Comparison of ENCODE assay signal across 15 cellular contexts in the genomic region with DNA sequence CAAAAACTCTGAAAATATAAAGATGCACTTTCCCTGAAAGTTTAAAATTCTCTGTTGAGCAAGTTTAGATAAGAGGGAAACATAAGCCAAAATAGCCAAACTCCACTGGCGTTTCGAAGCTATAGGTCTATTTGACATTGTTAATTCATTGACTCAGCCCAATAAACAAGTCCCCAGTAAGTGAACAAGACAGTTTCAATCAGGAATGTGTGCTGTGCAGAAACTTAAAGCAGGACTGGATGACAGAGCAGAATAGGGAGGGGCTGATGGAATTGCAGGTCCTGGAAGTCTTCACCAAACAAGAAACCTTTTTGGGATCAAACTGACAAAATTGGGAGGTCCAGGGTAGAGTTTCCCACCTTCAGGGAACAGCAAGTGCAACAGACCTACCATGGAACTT. TPM values are rescaled to one million over a fixed set of nuclear protein-coding genes. Genes with fewer than 3 reads are reported as not detected.
DNase-seq lines count a peak whose midpoint lies in the region; ATAC-seq and TF ChIP-seq lines count a peak whose summit lies in the region.
"Had no signal": no experiment of that assay in that cellular context is flagged by ENCODE, and none has a peak within 500 bp of the region (broad histone marks: within the 10 kb centered on the region; RNA-seq: fewer than 3 reads in every experiment).

No MANE protein-coding gene starts in this region.

- H3K9ac ChIP-seq in PC-3 (ENCODE audit: low read length) (no peak overlapping the region), neural progenitor cell (no peak overlapping the region)

- no peaks in the 10 kb centered on the region for H3K27me3 Mint-ChIP-seq in neural progenitor cell (ENCODE audit: insufficient read depth, low read depth)

- POLR2A ChIA-PET in PC-3 (lab: Charles Lee; ENCODE audit: unreplicated experiment) = no interaction called here

- no peak for TF ChIP-seq CTCF in PC-3 (conservative IDR thresholded peaks at IDR 0.05; ENCODE audit: low read depth, low read length)
- TF ChIP-seq CTCF in neural progenitor cell (IDR thresholded peaks at IDR 0.05) = no peak

- CTCF ChIA-PET in PC-3 (lab: Charles Lee) = no interaction called here

- no peaks in the 10 kb centered on the region for H3K9me3 Mint-ChIP-seq in neural progenitor cell
- H3K9me3 Mint-ChIP-seq: HFFc6 had no signal

- no peak overlapping the region for H3K4me3 Mint-ChIP-seq in neural progenitor cell
- H3K4me3 Mint-ChIP-seq: HFFc6 had no signal

- intact Hi-C loops in PC-3 (cut with micrococcal nuclease) = no loop called here

- H3K27ac Mint-ChIP-seq in neural progenitor cell = no peak overlapping the region
- H3K27ac Mint-ChIP-seq: CD4-positive, alpha-beta memory T cell; HFFc6 had no signal

- no peak overlapping the region for H3K4me2 ChIP-seq in PC-3 (ENCODE audit: low read length)
- H3K4me2 ChIP-seq in neural progenitor cell = no peak overlapping the region
- H3K4me2 ChIP-seq: A549 had no signal

- H3K9me2 ChIP-seq in PC-3 (replicated peaks; ENCODE audit: low read length) = no peaks in the 10 kb centered on the region

- H3F3A ChIP-seq in PC-3 (ENCODE audit: low read length, unreplicated experiment) (no peaks in the 10 kb centered on the region), neural progenitor cell (ENCODE audit: low read depth) (no peaks in the 10 kb centered on the region)

- no peak overlapping the region for H2AFZ ChIP-seq in PC-3 (ENCODE audit: low read length)
- peak overlapping the region; percentile 54 for H2AFZ ChIP-seq in neural progenitor cell (replicated peaks)

- peak; percentile 58 for DNase-seq in PC-3
- DNase-seq in epithelial cell of prostate (ENCODE audit: low read depth, low spot score) = no peak
- no peak for DNase-seq in neural progenitor cell (ENCODE audit: low spot score)
- DNase-seq in superior temporal gyrus (ENCODE audit: extremely low spot score) = no peak
- no peak for DNase-seq in cerebellar cortex (ENCODE audit: low spot score)
- no peak for DNase-seq in NCI-H748 treated with DMSO at 0.1 percent for 48 hours (lab: John Stamatoyannopoulos, UW)
- DNase-seq: BE2C; CD4-positive, alpha-beta memory T cell; DMS79; HFFc6 had no signal

- peak; percentile 97 for ATAC-seq in PC-3
- ATAC-seq: A549 had no signal

- H3K9me3 ChIP-seq in PC-3 (ENCODE audit: low read length) = no peaks in the 10 kb centered on the region
- no peaks in the 10 kb centered on the region for H3K9me3 ChIP-seq in neural progenitor cell (ENCODE audit: low read depth)
- H3K9me3 ChIP-seq: A549, BE2C, HAP-1 had no signal

- H3K79me2 ChIP-seq in PC-3 (ENCODE audit: low read length) = no peaks in the 10 kb centered on the region
- H3K79me2 ChIP-seq in neural progenitor cell (ENCODE audit: low read depth) = no peaks in the 10 kb centered on the region

- H4K20me1 ChIP-seq in PC-3 (ENCODE audit: low read length) (no peaks in the 10 kb centered on the region), neural progenitor cell (ENCODE audit: low read depth) (no peaks in the 10 kb centered on the region)

- H3K36me3 ChIP-seq in PC-3 (ENCODE audit: low read depth, low read length) (no peaks in the 10 kb centered on the region), neural progenitor cell (no peaks in the 10 kb centered on the region)
- H3K36me3 ChIP-seq: BE2C, HAP-1 had no signal

- no peaks in the 10 kb centered on the region for H3K36me3 Mint-ChIP-seq in neural progenitor cell
- H3K36me3 Mint-ChIP-seq: CD4-positive, alpha-beta memory T cell had no signal

- H3K4me1 ChIP-seq in PC-3 (ENCODE audit: insufficient read depth, low read length) = no peaks in the 10 kb centered on the region
- H3K4me1 ChIP-seq in neural progenitor cell = no peaks in the 10 kb centered on the region
- H3K4me1 ChIP-seq: A549, BE2C, HAP-1 had no signal

- H3K27me3 ChIP-seq in PC-3 (ENCODE audit: low read length) (no peaks in the 10 kb centered on the region), neural progenitor cell (no peaks in the 10 kb centered on the region)
- H3K27me3 ChIP-seq: BE2C had no signal

- BruUV-seq in PC-3 (replicated peaks; lab: Mats Ljungman, UMichigan) = no TSS peak

- H3K4me1 Mint-ChIP-seq in neural progenitor cell = no peaks in the 10 kb centered on the region
- H3K4me1 Mint-ChIP-seq: CD4-positive, alpha-beta memory T cell had no signal

- H3K27ac ChIP-seq in PC-3 (ENCODE audit: low read length) (no peak overlapping the region), epithelial cell of prostate (peak overlapping the region; percentile 15), neural progenitor cell (no peak overlapping the region)
- H3K27ac ChIP-seq: A549, C4-2B, HL-60 had no signal

- H3K4me3 ChIP-seq in PC-3 (ENCODE audit: low read length) = no peak overlapping the region
- H3K4me3 ChIP-seq in neural progenitor cell = no peak overlapping the region
- H3K4me3 ChIP-seq: A549, HAP-1 had no signal

RNA-seq across cellular contexts. Expression of gene KDM4E, which starts 8.9 kb away (rescaled TPM):
- total RNA-seq in PC-3 (2014; rRNA removed) (not detected in 2 replicates), neural progenitor cell (ENCODE audit: low replicate concordance) (not detected in 2 replicates)
- total RNA-seq: CD4-positive, alpha-beta memory T cell; H1; HFFc6 had no signal

RNA-seq across cellular contexts. Expression of gene KDM4F, which starts 33.1 kb away (rescaled TPM):
- not detected in 2 replicates for total RNA-seq in PC-3 (2014; rRNA removed)
- not detected in 2 replicates for total RNA-seq in neural progenitor cell (ENCODE audit: low replicate concordance)
- total RNA-seq: CD4-positive, alpha-beta memory T cell; H1; HFFc6 had no signal

RNA-seq across cellular contexts. Expression of gene KDM4D, which starts 42.6 kb away (rescaled TPM):
- 2.7 and 4.1 TPM in 2 replicates for total RNA-seq in PC-3 (2014; rRNA removed)
- total RNA-seq in neural progenitor cell (ENCODE audit: low replicate concordance) = 4.8 and 6.8 TPM in 2 replicates

RNA-seq across cellular contexts. Expression of gene CWC15, which starts 42.8 kb away (rescaled TPM):
- 56.9 and 63.5 TPM in 2 replicates for total RNA-seq in PC-3 (2014; rRNA removed)
- total RNA-seq in neural progenitor cell (ENCODE audit: low replicate concordance) = 61.4 and 103 TPM in 2 replicates

RNA-seq across cellular contexts. Expression of gene SRSF8, which starts 50.6 kb away (rescaled TPM):
- 17.2 and 20.4 TPM in 2 replicates for total RNA-seq in PC-3 (2014; rRNA removed)
- 17.6 and 17.8 TPM in 2 replicates for total RNA-seq in neural progenitor cell (ENCODE audit: low replicate concordance)
